Comparison of ENCODE assay signal across 38 cellular contexts in the genomic region with DNA sequence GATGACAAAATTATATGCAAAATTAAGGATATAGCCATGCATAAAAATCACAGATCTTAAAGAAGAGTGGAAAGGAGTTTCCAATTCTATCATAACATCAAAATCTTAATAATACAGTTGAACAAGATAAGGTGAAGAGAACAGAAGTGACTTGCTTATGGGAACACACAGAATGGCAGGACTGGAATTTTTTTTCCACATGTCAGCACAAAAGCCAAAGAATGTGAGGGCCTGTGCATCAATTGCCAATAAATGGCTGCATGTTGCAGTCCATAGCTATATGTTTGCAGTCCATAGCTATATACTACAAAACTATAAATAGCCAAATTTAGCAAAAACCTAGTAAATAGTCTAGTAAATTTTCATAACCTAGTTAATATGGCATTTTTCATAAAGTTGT.
"Had no signal": no experiment of that assay in that cellular context is flagged by ENCODE, and none has a peak within 500 bp of the region (broad histone marks: within the 10 kb centered on the region; RNA-seq: fewer than 3 reads in every experiment).

No MANE protein-coding gene starts in this region.

- H3K4me3 Mint-ChIP-seq: activated CD4-positive, alpha-beta memory T cell treated with anti-CD3 and anti-CD28 coated beads for 36 hours; activated CD4-positive, alpha-beta T cell treated with anti-CD3 and anti-CD28 coated beads, Interleukin-2, amount 10 ng/mL, durations not matched to agents 24 days and 14 days; activated CD8-positive, alpha-beta T cell treated with anti-CD3 and anti-CD28 coated beads for 36 hours; activated naive CD4-positive, alpha-beta T cell treated with anti-CD3 and anti-CD28 coated beads for 36 hours; activated naive CD8-positive, alpha-beta T cell treated with anti-CD3 and anti-CD28 coated beads for 36 hours; activated T-cell treated with anti-CD3 and anti-CD28 coated beads, Interleukin-2, amount 50 U/mL, for 4 hours; activated T-cell treated with anti-CD3 and anti-CD28 coated beads, Interleukin-2, amount 50 U/mL, for 72 hours; activated T-helper 1 cell treated with anti-CD3 and anti-CD28 coated beads, Interleukin-12 subunit alpha, Interleukin-12 subunit beta, Interleukin-2, Interleukin-4 antibody, amounts not matched to agents 30 ng/mL and 10 ng/mL and 1 ng/mL, durations not matched to agents 14 hours and 24 hours and 36 hours; activated T-helper 17 cell treated with anti-CD3 and anti-CD28 coated beads, Interleukin-2, amount 50 U/mL, for 72 hours; T-helper 1 cell treated with Interleukin-12 subunit alpha and Interleukin-12 subunit beta and Interleukin-4 antibody, amounts not matched to agents 30 μg/mL and 1 μg/mL, for 36 hours; T-helper 2 cell treated with Interferon-gamma antibody and Interleukin-4, amounts not matched to agents 5 μg/mL and 100 μg/mL, for 36 hours had no signal

- DNase-seq: activated CD4-positive, alpha-beta memory T cell treated with anti-CD3 and anti-CD28 coated beads for 36 hours; activated CD4-positive, alpha-beta T cell treated with anti-CD3 and anti-CD28 coated beads for 1 hour; activated CD4-positive, alpha-beta T cell treated with anti-CD3 and anti-CD28 coated beads for 4 hours; activated CD4-positive, alpha-beta T cell treated with anti-CD3 and anti-CD28 coated beads, Interleukin-2, amount 10 ng/mL, durations not matched to agents 24 days and 14 days; activated CD4-positive, alpha-beta T cell treated with anti-CD3 and anti-CD28 coated beads, Interleukin-2, amount 50 U/mL, for 1 hour; activated CD4-positive, alpha-beta T cell treated with anti-CD3 and anti-CD28 coated beads, Interleukin-2, amount 50 U/mL, for 4 hours; activated CD4-positive, CD25-positive, alpha-beta regulatory T cell; activated CD8-positive, alpha-beta memory T cell treated with anti-CD3 and anti-CD28 coated beads, Interleukin-2, amount 50 U/mL, for 4 hours; activated CD8-positive, alpha-beta T cell treated with anti-CD3 and anti-CD28 coated beads for 36 hours; activated effector memory CD4-positive, alpha-beta T cell treated with anti-CD3 and anti-CD28 coated beads, Interleukin-2, amount 50 U/mL, for 16 hours; activated gamma-delta T cell treated with Interleukin-2 at 50 U/mL for 16 hours; activated naive CD4-positive, alpha-beta T cell; activated naive CD4-positive, alpha-beta T cell treated with anti-CD3 and anti-CD28 coated beads for 36 hours; activated naive CD4-positive, alpha-beta T cell treated with anti-CD3 and anti-CD28 coated beads, Interleukin-2, amount 50 U/mL, for 16 hours; activated naive CD8-positive, alpha-beta T cell treated with anti-CD3 and anti-CD28 coated beads for 36 hours; activated T-cell treated with anti-CD3 and anti-CD28 coated beads for 4 hours; activated T-cell treated with anti-CD3 and anti-CD28 coated beads, Interleukin-2, amount 50 U/mL, for 1 hour; activated T-cell treated with anti-CD3 and anti-CD28 coated beads, Interleukin-2, amount 50 U/mL, for 4 hours; activated T-cell treated with anti-CD3 and anti-CD28 coated beads, Interleukin-2, amount 50 U/mL, for 72 hours; adrenal gland; amniotic stem cell; aorta; brain microvascular endothelial cell; central memory CD4-positive, alpha-beta T cell; T-helper 1 cell; T-helper 2 cell; T-helper 9 cell had no signal

- H3K27me3 ChIP-seq: adrenal gland, body of pancreas, brain microvascular endothelial cell, breast epithelium had no signal

- ATAC-seq: activated CD4-positive, CD25-positive, alpha-beta regulatory T cell treated with anti-CD3 and anti-CD28 coated beads, Interleukin-2, amount 50 U/mL, for 24 hours; activated CD8-positive, alpha-beta T cell treated with anti-CD3 and anti-CD28 coated beads for 36 hours; activated naive CD4-positive, alpha-beta T cell treated with anti-CD3 and anti-CD28 coated beads, Interleukin-2, amount 50 U/mL, for 72 hours; activated T-cell treated with anti-CD3 and anti-CD28 coated beads, Interleukin-2, amount 50 U/mL, for 4 hours; activated T-cell treated with anti-CD3 and anti-CD28 coated beads, Interleukin-2, amount 50 U/mL, for 72 hours; activated T-helper 17 cell treated with anti-CD3 and anti-CD28 coated beads, Interleukin-2, amount 50 U/mL, for 72 hours had no signal

- H3K27ac Mint-ChIP-seq: activated CD4-positive, alpha-beta memory T cell treated with anti-CD3 and anti-CD28 coated beads for 36 hours; activated CD4-positive, alpha-beta T cell treated with anti-CD3 and anti-CD28 coated beads, Interleukin-2, amount 10 ng/mL, durations not matched to agents 24 days and 14 days; activated CD8-positive, alpha-beta T cell treated with anti-CD3 and anti-CD28 coated beads for 36 hours; activated naive CD4-positive, alpha-beta T cell treated with anti-CD3 and anti-CD28 coated beads for 36 hours; activated naive CD4-positive, alpha-beta T cell treated with anti-CD3 and anti-CD28 coated beads, Interleukin-2, amount 50 U/mL, for 72 hours; activated naive CD8-positive, alpha-beta T cell treated with anti-CD3 and anti-CD28 coated beads for 36 hours; activated T-cell treated with anti-CD3 and anti-CD28 coated beads, Interleukin-2, amount 50 U/mL, for 72 hours; activated T-helper 1 cell treated with anti-CD3 and anti-CD28 coated beads, Interleukin-12 subunit alpha, Interleukin-12 subunit beta, Interleukin-2, Interleukin-4 antibody, amounts not matched to agents 30 ng/mL and 10 ng/mL and 1 ng/mL, durations not matched to agents 14 hours and 24 hours and 36 hours; activated T-helper 17 cell treated with anti-CD3 and anti-CD28 coated beads, Interleukin-2, amount 50 U/mL, for 72 hours; T-helper 1 cell treated with Interleukin-12 subunit alpha and Interleukin-12 subunit beta and Interleukin-4 antibody, amounts not matched to agents 30 μg/mL and 1 μg/mL, for 36 hours; T-helper 2 cell treated with Interferon-gamma antibody and Interleukin-4, amounts not matched to agents 5 μg/mL and 100 μg/mL, for 36 hours had no signal

- FAIRE-seq: astrocyte, TTC549 had no signal

- H3K36me3 Mint-ChIP-seq: activated CD4-positive, alpha-beta memory T cell treated with anti-CD3 and anti-CD28 coated beads for 36 hours; activated naive CD4-positive, alpha-beta T cell treated with anti-CD3 and anti-CD28 coated beads, Interleukin-2, amount 50 U/mL, for 72 hours; activated naive CD8-positive, alpha-beta T cell treated with anti-CD3 and anti-CD28 coated beads for 36 hours had no signal

- H3K36me3 ChIP-seq: adrenal gland, brain microvascular endothelial cell, breast epithelium had no signal

- H3K9me3 ChIP-seq: adrenal gland, body of pancreas, breast epithelium had no signal

- H3K9me3 Mint-ChIP-seq: activated CD4-positive, alpha-beta memory T cell treated with anti-CD3 and anti-CD28 coated beads for 36 hours; activated CD4-positive, alpha-beta T cell treated with anti-CD3 and anti-CD28 coated beads, Interleukin-2, amount 10 ng/mL, durations not matched to agents 24 days and 14 days; activated CD8-positive, alpha-beta T cell treated with anti-CD3 and anti-CD28 coated beads for 36 hours; activated naive CD4-positive, alpha-beta T cell treated with anti-CD3 and anti-CD28 coated beads for 36 hours; activated naive CD4-positive, alpha-beta T cell treated with anti-CD3 and anti-CD28 coated beads, Interleukin-2, amount 50 U/mL, for 72 hours; activated naive CD8-positive, alpha-beta T cell treated with anti-CD3 and anti-CD28 coated beads for 36 hours; activated T-cell treated with anti-CD3 and anti-CD28 coated beads, Interleukin-2, amount 50 U/mL, for 4 hours; activated T-cell treated with anti-CD3 and anti-CD28 coated beads, Interleukin-2, amount 50 U/mL, for 72 hours; activated T-helper 1 cell treated with anti-CD3 and anti-CD28 coated beads, Interleukin-12 subunit alpha, Interleukin-12 subunit beta, Interleukin-2, Interleukin-4 antibody, amounts not matched to agents 30 ng/mL and 10 ng/mL and 1 ng/mL, durations not matched to agents 14 hours and 24 hours and 36 hours; activated T-helper 17 cell treated with anti-CD3 and anti-CD28 coated beads, Interleukin-2, amount 50 U/mL, for 72 hours; T-helper 1 cell treated with Interleukin-12 subunit alpha and Interleukin-12 subunit beta and Interleukin-4 antibody, amounts not matched to agents 30 μg/mL and 1 μg/mL, for 36 hours; T-helper 2 cell treated with Interferon-gamma antibody and Interleukin-4, amounts not matched to agents 5 μg/mL and 100 μg/mL, for 36 hours had no signal

- H3K4me1 Mint-ChIP-seq: activated CD4-positive, alpha-beta T cell treated with anti-CD3 and anti-CD28 coated beads, Interleukin-2, amount 10 ng/mL, durations not matched to agents 24 days and 14 days; activated T-helper 17 cell treated with anti-CD3 and anti-CD28 coated beads, Interleukin-2, amount 50 U/mL, for 72 hours had no signal

- H3K4me3 ChIP-seq: adrenal gland, body of pancreas, breast epithelium had no signal

- H3K27ac ChIP-seq: adrenal gland, body of pancreas, brain microvascular endothelial cell, breast epithelium, VCaP had no signal

- H3K4me1 ChIP-seq: adrenal gland, breast epithelium had no signal
